ENCODE assay signal across 13 cellular contexts in the genomic region with DNA sequence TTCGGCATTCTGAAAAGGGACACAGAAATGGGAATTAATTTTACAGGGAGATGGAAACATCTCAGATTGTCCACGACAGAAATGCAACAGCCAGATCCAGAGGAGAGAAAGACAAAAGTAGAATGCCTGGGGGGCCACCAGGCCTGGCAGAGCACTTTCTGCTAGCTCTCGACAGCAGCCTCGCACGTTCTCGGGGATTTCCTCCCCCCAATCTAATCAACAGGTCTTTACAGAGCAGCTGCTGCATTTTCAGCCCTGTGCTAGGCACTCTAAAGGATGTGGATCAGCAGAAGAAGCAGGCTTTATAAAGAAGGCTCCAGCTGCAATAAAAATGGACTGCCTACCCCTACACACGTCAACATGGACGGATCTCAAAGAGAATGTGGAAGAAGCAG. TPM values are rescaled to one million over a fixed set of nuclear protein-coding genes. Genes with fewer than 3 reads are reported as not detected.
A peak's percentile ranks its signal among the peaks of the same experiment; 100 is the strongest.
DNase-seq lines count a peak whose midpoint lies in the region; ATAC-seq, FAIRE-seq and TF ChIP-seq lines count a peak whose summit lies in the region.
"Had no signal": no experiment of that assay in that cellular context is flagged by ENCODE, and none has a peak within 500 bp of the region (broad histone marks: within the 10 kb centered on the region; RNA-seq: fewer than 3 reads in every experiment).

No MANE protein-coding gene starts in this region.

- no peak for TF ChIP-seq POLR2A in sigmoid colon (IDR thresholded peaks at IDR 0.05)

- 75 to 85% methylated on average over 8 of the region's 8 CpGs for WGBS in sigmoid colon, 2 donors

- H3K79me2 ChIP-seq in astrocyte (ENCODE audit: insufficient read depth, low read length) = peaks cover 98% of the 10 kb centered on the region
- H3K79me2 ChIP-seq in keratinocyte (ENCODE audit: control insufficient read depth, insufficient read depth, low read length) = peaks cover 46% of the 10 kb centered on the region

- H3K9me1 ChIP-seq in keratinocyte (ENCODE audit: control insufficient read depth, extremely low read depth, insufficient read depth, low read length) = peaks cover 3% of the 10 kb centered on the region

- H3K36me3 ChIP-seq in BE2C (no peaks in the 10 kb centered on the region), astrocyte (ENCODE audit: insufficient read depth, low read length) (peaks cover 48% of the 10 kb centered on the region), keratinocyte (ENCODE audit: control insufficient read depth in 2 of 2, extremely low read depth in 1 of 2, insufficient read depth in 2 of 2, low read length in 2 of 2) (peaks cover 22 to 53% of the 10 kb centered on the region in 2 experiments), sigmoid colon (peaks cover 27 to 60% (median 35%) of the 10 kb centered on the region in 4 donors)

- H3K4me3 Mint-ChIP-seq in astrocyte (ENCODE audit: unreplicated experiment) = no peak overlapping the region
- H3K4me3 Mint-ChIP-seq: B cell; memory B cell; stimulated activated memory B cell treated with anti-CD40 and anti-IgM and Interleukin-4, amounts not matched to agents 10 μg/mL and 1 μg/mL and 100 μg/mL, for 72 hours had no signal

- H3K4me1 ChIP-seq in BE2C (peaks cover 20% of the 10 kb centered on the region), astrocyte (ENCODE audit: insufficient read depth, low read length) (peaks cover 54% of the 10 kb centered on the region), keratinocyte (ENCODE audit: control insufficient read depth, extremely low read depth, insufficient read depth, low read length) (peaks cover 23% of the 10 kb centered on the region), sigmoid colon (peaks cover 0 to 100% (median 99%) of the 10 kb centered on the region in 4 donors)

- H3K9me3 Mint-ChIP-seq in astrocyte (ENCODE audit: unreplicated experiment) = peaks cover 2% of the 10 kb centered on the region
- H3K9me3 Mint-ChIP-seq: memory B cell had no signal

- no peak for TF ChIP-seq EP300 in sigmoid colon (IDR thresholded peaks at IDR 0.05)

- H3K4me2 ChIP-seq in astrocyte (ENCODE audit: low read length) = peak overlapping the region; percentile 2
- peak overlapping the region; percentile 65 for H3K4me2 ChIP-seq in keratinocyte (ENCODE audit: control insufficient read depth, extremely low read depth, insufficient read depth, low read depth, low read length)

- dilution Hi-C loops in keratinocyte (cut with MboI; ENCODE audit: extremely low pct_ligation_motif_present, low sequenced_read_pairs) = no loop called here

- H3K9ac ChIP-seq in astrocyte (ENCODE audit: low read length) (peak overlapping the region; percentile 17), keratinocyte (ENCODE audit: control insufficient read depth, extremely low read depth, insufficient read depth, low read length) (peak overlapping the region; percentile 50)

- intact Hi-C loops in sigmoid colon (cut with DNase I) = no loop called here

- H2AFZ ChIP-seq in astrocyte (ENCODE audit: low read depth, low read length) = no peak overlapping the region
- H2AFZ ChIP-seq in keratinocyte (ENCODE audit: control insufficient read depth, low read length) = no peak overlapping the region

- DNase-seq in BE2C (peak; percentile 32), astrocyte (ENCODE audit: low read depth) (no peak), keratinocyte (ENCODE audit: low read depth, low spot score) (no peak), sigmoid colon (no peak), GM19240 (ENCODE audit: insufficient read length, low spot score) (no peak), iPS-NIHi7 (ENCODE audit: extremely low spot score) (no peak)
- no peak for DNase-seq in activated CD8-positive, alpha-beta memory T cell treated with anti-CD3 and anti-CD28 coated beads, Interleukin-2, amount 50 U/mL, for 48 hours
- DNase-seq in stimulated activated naive CD8-positive, alpha-beta T cell treated with anti-CD3 and anti-CD28 coated beads, Interleukin-15, Interleukin-2, amounts not matched to agents 100 U/mL and 50 U/mL, for 24 hours = no peak
- DNase-seq: activated T-cell treated with anti-CD3 and anti-CD28 coated beads for 4 hours had no signal

- peaks cover 38% of the 10 kb centered on the region for H3K36me3 Mint-ChIP-seq in astrocyte (ENCODE audit: low read depth, unreplicated experiment)

- H3K9me3 ChIP-seq in BE2C (no peaks in the 10 kb centered on the region), astrocyte (ENCODE audit: insufficient read depth, low read depth, low read length) (no peaks in the 10 kb centered on the region), keratinocyte (ENCODE audit: control insufficient read depth, low read depth, low read length) (no peaks in the 10 kb centered on the region), sigmoid colon (no peaks in the 10 kb centered on the region)

- peaks cover 98% of the 10 kb centered on the region for H4K20me1 ChIP-seq in astrocyte (ENCODE audit: insufficient read depth, low read length)
- H4K20me1 ChIP-seq in keratinocyte (ENCODE audit: control insufficient read depth, extremely low read depth, insufficient read depth, low read length) = peaks cover 16% of the 10 kb centered on the region

- H3K4me1 Mint-ChIP-seq in astrocyte (ENCODE audit: low read depth, unreplicated experiment) = peaks cover 46% of the 10 kb centered on the region
- H3K4me1 Mint-ChIP-seq: B cell had no signal

- H3K27me3 Mint-ChIP-seq in astrocyte (ENCODE audit: low read depth, unreplicated experiment) = no peaks in the 10 kb centered on the region
- H3K27me3 Mint-ChIP-seq: B cell; memory B cell; stimulated activated memory B cell treated with anti-CD40 and anti-IgM and Interleukin-4, amounts not matched to agents 10 μg/mL and 1 μg/mL and 100 μg/mL, for 72 hours had no signal

- H3K27me3 ChIP-seq in BE2C = no peaks in the 10 kb centered on the region
- no peaks in the 10 kb centered on the region for H3K27me3 ChIP-seq in astrocyte (ENCODE audit: insufficient read depth, low read length)
- H3K27me3 ChIP-seq in keratinocyte (ENCODE audit: control insufficient read depth, extremely low read depth, insufficient read depth, low read length) = no peaks in the 10 kb centered on the region
- no peaks in the 10 kb centered on the region for H3K27me3 ChIP-seq in sigmoid colon

- peak overlapping the region; percentile 15 for H3K27ac Mint-ChIP-seq in astrocyte (ENCODE audit: unreplicated experiment)
- H3K27ac Mint-ChIP-seq: B cell; memory B cell; stimulated activated memory B cell treated with anti-CD40 and anti-IgM and Interleukin-4, amounts not matched to agents 10 μg/mL and 1 μg/mL and 100 μg/mL, for 72 hours had no signal

- no peak for ATAC-seq in stimulated activated naive CD8-positive, alpha-beta T cell treated with anti-CD3 and anti-CD28 coated beads, Interleukin-15, Interleukin-2, amounts not matched to agents 100 U/mL and 50 U/mL, for 24 hours
- ATAC-seq: stimulated activated memory B cell treated with anti-CD40 and anti-IgM and Interleukin-4, amounts not matched to agents 10 μg/mL and 1 μg/mL and 100 μg/mL, for 72 hours had no signal

- peak overlapping the region; percentile 10; the same call in 1 of the 2 replicates for H3K4me3 ChIP-seq in BE2C (ENCODE audit: low read depth, low read length)
- H3K4me3 ChIP-seq in astrocyte (ENCODE audit: insufficient read depth, low read depth, low read length) = no peak overlapping the region
- peak overlapping the region in 1 of 3 experiments; percentile 14 for H3K4me3 ChIP-seq in keratinocyte (ENCODE audit: control insufficient read depth in 2 of 3, extremely low read depth in 1 of 3, insufficient read depth in 2 of 3, low read depth in 1 of 3, low read length in 3 of 3)
- peak overlapping the region in 3 of 4 donors; percentile 8 to 22 (median 11) for H3K4me3 ChIP-seq in sigmoid colon

- TF ChIP-seq CTCF in BE2C (IDR thresholded peaks at IDR 0.05; ENCODE audit: low read depth, low read length) (no peak), astrocyte (IDR thresholded peaks at IDR 0.05; ENCODE audit: insufficient read depth, low read depth, low read length) (no peak), keratinocyte (optimal IDR thresholded peaks at IDR 0.05 in 1 of 3, IDR thresholded peaks at IDR 0.05 in 1 of 3, conservative IDR thresholded peaks at IDR 0.05 in 1 of 3; ENCODE audit: extremely low read depth in 1 of 3, insufficient read depth in 2 of 3, low read length in 3 of 3) (no peak), sigmoid colon (IDR thresholded peaks at IDR 0.05) (no peak)

- no peak overlapping the region for H3K27ac ChIP-seq in astrocyte (ENCODE audit: low read depth, low read length)
- H3K27ac ChIP-seq in keratinocyte (ENCODE audit: control insufficient read depth, insufficient read depth, low read length) = peak overlapping the region; percentile 33
- peak overlapping the region; percentile 92 to 98 (median 96) for H3K27ac ChIP-seq in sigmoid colon

- FAIRE-seq in astrocyte (lab: Jason Lieb, UNC) (no peak), keratinocyte (lab: Jason Lieb, UNC) (no peak)
- FAIRE-seq: RCC 7860 had no signal

RNA-seq across cellular contexts. Expression of a gene that starts 10.6 kb away (rescaled TPM):
- 78.3 TPM for polyA plus RNA-seq in BE2C (2012; ENCODE audit: insufficient read depth, insufficient read length, low read depth)
- 289 and 317 TPM in 2 replicates for total RNA-seq in astrocyte
- 165 to 200 TPM (median 168 TPM) in 3 replicates for polyA plus RNA-seq in keratinocyte
- polyA plus RNA-seq in keratinocyte (2011; ENCODE audit: low read depth) = 22.6 TPM
- polyA plus RNA-seq in keratinocyte (2011; cell fraction: cytosol; rRNA removed) = 170 and 264 TPM in 2 replicates
- 136 and 173 TPM in 2 replicates for polyA plus RNA-seq in keratinocyte (2011; cell fraction: nucleus; rRNA removed)
- 108 and 202 TPM in 2 replicates for polyA plus RNA-seq in keratinocyte (2012; ENCODE audit: low replicate concordance)
- 136 to 283 TPM (median 152 TPM) in 3 replicates for polyA minus RNA-seq in keratinocyte
- 118 TPM for polyA minus RNA-seq in keratinocyte (2011; cell fraction: cytosol; rRNA and poly(A)+ RNA removed)
- polyA minus RNA-seq in keratinocyte (2011; cell fraction: nucleus; rRNA and poly(A)+ RNA removed) = 45.3 and 66.0 TPM in 2 replicates
- total RNA-seq in sigmoid colon = 1,000 to 10,000 TPM; 4,737 to 8,467 (median 6,048) TPM
- polyA plus RNA-seq in sigmoid colon = 100 to 1,000 TPM; 189 to 296 (median 264) TPM

RNA-seq across cellular contexts. Expression of a gene that starts 27.3 kb away (rescaled TPM):
- 0.97 TPM for polyA plus RNA-seq in BE2C (2012; ENCODE audit: insufficient read depth, insufficient read length, low read depth)
- total RNA-seq in astrocyte (150 and 152 TPM in 2 replicates), sigmoid colon (100 to 1,000 TPM in 2 of 4 donors, 10 to 100 TPM in 2; 93.4 to 135 (median 108) TPM)
- polyA plus RNA-seq in keratinocyte (47.0 to 104 TPM (median 48.2 TPM) in 3 replicates), sigmoid colon (10 to 100 TPM in 1 of 3 donors, 1 to 10 TPM in 2; 3.2 to 20.8 (median 9.6) TPM)
- polyA plus RNA-seq in keratinocyte (2011; ENCODE audit: low read depth) = 40.1 TPM
- 27.2 and 66.8 TPM in 2 replicates for polyA plus RNA-seq in keratinocyte (2011; cell fraction: cytosol; rRNA removed)
- polyA plus RNA-seq in keratinocyte (2011; cell fraction: nucleus; rRNA removed) = 42.1 and 67.8 TPM in 2 replicates
- 76.2 TPM in 2 replicates for polyA plus RNA-seq in keratinocyte (2012; ENCODE audit: low replicate concordance)
- polyA minus RNA-seq in keratinocyte = 21.0 to 38.8 TPM (median 36.7 TPM) in 3 replicates
- 107 TPM for polyA minus RNA-seq in keratinocyte (2011; cell fraction: cytosol; rRNA and poly(A)+ RNA removed)
- polyA minus RNA-seq in keratinocyte (2011; cell fraction: nucleus; rRNA and poly(A)+ RNA removed) = 38.2 and 54.1 TPM in 2 replicates

RNA-seq across cellular contexts. Expression of a gene that starts 42.6 kb away (rescaled TPM):
- polyA plus RNA-seq in BE2C (2012; ENCODE audit: insufficient read depth, insufficient read length, low read depth) = 41.3 TPM
- total RNA-seq in astrocyte (79.7 and 85.2 TPM in 2 replicates), sigmoid colon (10 to 100 TPM; 17.1 to 44.9 (median 20.9) TPM)
- polyA plus RNA-seq in keratinocyte (8.1 to 32.7 TPM (median 13.2 TPM) in 3 replicates), sigmoid colon (1 to 10 TPM; 1.8 to 8.2 (median 3.0) TPM)
- 3.8 TPM for polyA plus RNA-seq in keratinocyte (2011; ENCODE audit: low read depth)
- polyA plus RNA-seq in keratinocyte (2011; cell fraction: cytosol; rRNA removed) = 16.1 and 19.4 TPM in 2 replicates
- 55.3 and 66.7 TPM in 2 replicates for polyA plus RNA-seq in keratinocyte (2011; cell fraction: nucleus; rRNA removed)
- 6.3 and 36.2 TPM in 2 replicates for polyA plus RNA-seq in keratinocyte (2012; ENCODE audit: low replicate concordance)
- 18.4 to 146 TPM (median 33.3 TPM) in 3 replicates for polyA minus RNA-seq in keratinocyte
- 21.9 TPM for polyA minus RNA-seq in keratinocyte (2011; cell fraction: cytosol; rRNA and poly(A)+ RNA removed)
- polyA minus RNA-seq in keratinocyte (2011; cell fraction: nucleus; rRNA and poly(A)+ RNA removed) = 32.9 and 66.9 TPM in 2 replicates

Comparison
In these comparisons a context has a peak if more than half of its experiments do, and no peak if none do; other contexts are left out.
1. RNA of a gene that starts 10.6 kb away (total RNA-seq): 4,737 to 8,467 TPM in sigmoid colon; 289 to 317 TPM in astrocyte; every median in the first group is over 10 times any median in the second.